Comparison of ENCODE assay signal across 29 cellular contexts in the genomic region with DNA sequence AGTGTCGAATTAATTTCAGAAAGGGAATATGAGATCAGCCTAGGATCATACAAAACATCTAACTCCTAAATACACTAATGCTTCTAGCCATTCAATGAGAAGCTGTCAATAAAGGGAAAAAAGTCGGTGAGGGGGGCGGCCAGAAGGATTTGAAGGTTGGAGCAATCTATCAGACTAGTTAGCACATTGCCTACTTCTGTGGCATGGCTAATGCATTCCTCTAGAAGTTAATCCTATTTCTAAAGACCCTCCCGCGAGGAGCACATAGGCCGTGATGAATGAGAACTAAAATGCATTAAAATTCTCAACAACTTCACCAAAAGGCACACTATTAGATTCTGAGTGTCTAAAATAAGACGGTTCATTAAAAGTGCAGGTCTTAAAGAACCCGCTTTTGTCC.
"Had no signal": no experiment of that assay in that cellular context is flagged by ENCODE, and none has a peak within 500 bp of the region (broad histone marks: within the 10 kb centered on the region; RNA-seq: fewer than 3 reads in every experiment).

No MANE protein-coding gene starts in this region.

- H3K36me3 ChIP-seq: ascending aorta, breast epithelium, cardiac muscle cell, esophagus muscularis mucosa had no signal

- H3K4me3 ChIP-seq: ascending aorta, breast epithelium, cardiac muscle cell, coronary artery, esophagus muscularis mucosa, gastroesophageal sphincter had no signal

- H3K27ac ChIP-seq: ascending aorta, breast epithelium, cardiac muscle cell, coronary artery, esophagus muscularis mucosa, foreskin keratinocyte, gastroesophageal sphincter had no signal

- ATAC-seq: activated CD4-positive, alpha-beta T cell treated with anti-CD3 and anti-CD28 coated beads for 36 hours; activated CD8-positive, alpha-beta memory T cell treated with anti-CD3 and anti-CD28 coated beads, Interleukin-2, amount 10 ng/mL, durations not matched to agents 7 days and 5 days; activated CD8-positive, alpha-beta T cell treated with anti-CD3 and anti-CD28 coated beads, Interleukin-2, amount 10 ng/mL, durations not matched to agents 7 days and 5 days; activated naive CD4-positive, alpha-beta T cell treated with anti-CD3 and anti-CD28 coated beads, Interleukin-2, amount 50 U/mL, for 72 hours; foreskin keratinocyte; gastroesophageal sphincter; T-cell had no signal

- H3K27me3 ChIP-seq: ascending aorta, breast epithelium, cardiac muscle cell, esophagus muscularis mucosa, foreskin keratinocyte, gastroesophageal sphincter had no signal

- DNase-seq: activated CD4-positive, alpha-beta memory T cell treated with anti-CD3 and anti-CD28 coated beads for 36 hours; activated CD4-positive, alpha-beta T cell treated with anti-CD3 and anti-CD28 coated beads for 36 hours; activated CD4-positive, alpha-beta T cell treated with anti-CD3 and anti-CD28 coated beads, Interleukin-2, amount 10 ng/mL, durations not matched to agents 24 days and 14 days; activated CD4-positive, CD25-positive, alpha-beta regulatory T cell; activated CD4-positive, CD25-positive, alpha-beta regulatory T cell treated with anti-CD3 and anti-CD28 coated beads, Interleukin-2, amount 50 U/mL, for 72 hours; activated CD8-positive, alpha-beta memory T cell treated with anti-CD3 and anti-CD28 coated beads, Interleukin-2, amount 10 ng/mL, durations not matched to agents 7 days and 5 days; activated CD8-positive, alpha-beta memory T cell treated with anti-CD3 and anti-CD28 coated beads, Interleukin-2, amount 50 U/mL, for 4 hours; activated CD8-positive, alpha-beta T cell treated with anti-CD3 and anti-CD28 coated beads, Interleukin-2, amount 10 ng/mL, durations not matched to agents 7 days and 5 days; activated effector memory CD4-positive, alpha-beta T cell treated with anti-CD3 and anti-CD28 coated beads, Interleukin-2, amount 50 U/mL, for 16 hours; activated naive CD4-positive, alpha-beta T cell treated with anti-CD3 and anti-CD28 coated beads, Interleukin-2, amount 10 ng/mL, durations not matched to agents 7 days and 5 days; activated naive CD8-positive, alpha-beta T cell treated with anti-CD3 and anti-CD28 coated beads, Interleukin-2, amount 10 ng/mL, durations not matched to agents 7 days and 5 days; activated T-cell treated with anti-CD3 and anti-CD28 coated beads, Interleukin-2, amount 50 U/mL, for 1 hour; activated T-cell treated with anti-CD3 and anti-CD28 coated beads, Interleukin-2, amount 50 U/mL, for 48 hours; central memory CD4-positive, alpha-beta T cell; cerebellar nuclear complex; effector memory CD4-positive, alpha-beta T cell; endodermal cell; erythroblast; foreskin keratinocyte; SW 1271; T-cell; T-helper 9 cell had no signal

- H3K4me1 ChIP-seq: ascending aorta, breast epithelium, esophagus muscularis mucosa, foreskin keratinocyte, gastroesophageal sphincter had no signal

- H3K9me3 ChIP-seq: ascending aorta, breast epithelium, esophagus muscularis mucosa, gastroesophageal sphincter had no signal
